8 cellular contexts compared by ENCODE assay signal in genomic region chr2:85243101-85244072, GRCh38.
DNase-seq lines count a peak whose midpoint lies in the region; ATAC-seq and TF ChIP-seq lines count a peak whose summit lies in the region.

No MANE protein-coding gene starts in this region.

- peak; percentile 57 for ATAC-seq in stimulated activated effector memory CD8-positive, alpha-beta T cell treated with anti-CD3 and anti-CD28 coated beads, Interleukin-12 subunit alpha, Interleukin-12 subunit beta, amount 100 ng/mL, for 72 hours
- no peak for ATAC-seq in HG03045 (IDR thresholded peaks at IDR 0.05; ENCODE audit: unreplicated experiment)

- H3K36me3 ChIP-seq in iPS-15b (ENCODE audit: control insufficient read depth, insufficient read depth, low read length), result no peaks in the 10 kb centered on the region

- H3K27me3 ChIP-seq in iPS-15b (ENCODE audit: control insufficient read depth, insufficient read depth, low read length), result no peaks in the 10 kb centered on the region

- H3K4me1 Mint-ChIP-seq in activated naive CD8-positive, alpha-beta T cell treated with anti-CD3 and anti-CD28 coated beads for 36 hours, result peaks cover 10% of the 10 kb centered on the region
- H3K4me1 Mint-ChIP-seq in stimulated activated effector memory CD8-positive, alpha-beta T cell treated with anti-CD3 and anti-CD28 coated beads, Interleukin-12 subunit alpha, Interleukin-12 subunit beta, amount 100 ng/mL, for 72 hours, result no peaks in the 10 kb centered on the region

- H3K27ac Mint-ChIP-seq in activated naive CD8-positive, alpha-beta T cell treated with anti-CD3 and anti-CD28 coated beads for 36 hours, result no peak overlapping the region
- no peak overlapping the region for H3K27ac Mint-ChIP-seq in stimulated activated effector memory CD8-positive, alpha-beta T cell treated with anti-CD3 and anti-CD28 coated beads, Interleukin-12 subunit alpha, Interleukin-12 subunit beta, amount 100 ng/mL, for 72 hours

- no peaks in the 10 kb centered on the region for H3K36me3 Mint-ChIP-seq in activated naive CD8-positive, alpha-beta T cell treated with anti-CD3 and anti-CD28 coated beads for 36 hours
- no peaks in the 10 kb centered on the region for H3K36me3 Mint-ChIP-seq in stimulated activated effector memory CD8-positive, alpha-beta T cell treated with anti-CD3 and anti-CD28 coated beads, Interleukin-12 subunit alpha, Interleukin-12 subunit beta, amount 100 ng/mL, for 72 hours

- DNase-seq in ELF-1 (ENCODE audit: low read depth, low spot score) (peak; percentile 84), LNCaP clone FGC (ENCODE audit: low read depth) (no peak), inferior parietal cortex (ENCODE audit: extremely low spot score) (no peak), NAMALWA (ENCODE audit: low spot score) (no peak)
- peak; percentile 15 for DNase-seq in activated naive CD8-positive, alpha-beta T cell treated with anti-CD3 and anti-CD28 coated beads for 36 hours
- no peak for DNase-seq in stimulated activated effector memory CD8-positive, alpha-beta T cell treated with anti-CD3 and anti-CD28 coated beads, Interleukin-12 subunit alpha, Interleukin-12 subunit beta, amount 100 ng/mL, for 72 hours (ENCODE audit: low spot score in 2 of 2)

- peaks cover 15% of the 10 kb centered on the region for H3K27me3 Mint-ChIP-seq in activated naive CD8-positive, alpha-beta T cell treated with anti-CD3 and anti-CD28 coated beads for 36 hours

- no peak overlapping the region for H3K4me3 Mint-ChIP-seq in activated naive CD8-positive, alpha-beta T cell treated with anti-CD3 and anti-CD28 coated beads for 36 hours
- H3K4me3 Mint-ChIP-seq in stimulated activated effector memory CD8-positive, alpha-beta T cell treated with anti-CD3 and anti-CD28 coated beads, Interleukin-12 subunit alpha, Interleukin-12 subunit beta, amount 100 ng/mL, for 72 hours, result no peak overlapping the region

- H3K4me1 ChIP-seq in iPS-15b (ENCODE audit: control insufficient read depth, insufficient read depth, low read length), result peaks cover 41% of the 10 kb centered on the region

- no peaks in the 10 kb centered on the region for H3K9me3 Mint-ChIP-seq in activated naive CD8-positive, alpha-beta T cell treated with anti-CD3 and anti-CD28 coated beads for 36 hours
- H3K9me3 Mint-ChIP-seq in stimulated activated effector memory CD8-positive, alpha-beta T cell treated with anti-CD3 and anti-CD28 coated beads, Interleukin-12 subunit alpha, Interleukin-12 subunit beta, amount 100 ng/mL, for 72 hours, result no peaks in the 10 kb centered on the region

- H3K9me3 ChIP-seq in iPS-15b (ENCODE audit: control insufficient read depth, insufficient read depth, low read length), result no peaks in the 10 kb centered on the region

- H3K4me3 ChIP-seq in LNCaP clone FGC (ENCODE audit: low read depth, low read length) (no peak overlapping the region), iPS-15b (ENCODE audit: low read depth, low read length) (peak overlapping the region; percentile 4)

- TF ChIP-seq CTCF in LNCaP clone FGC (IDR thresholded peaks at IDR 0.05; ENCODE audit: control insufficient read depth, extremely low read depth, insufficient read depth), result peak; percentile 50

- no peak overlapping the region for H3K9ac ChIP-seq in iPS-15b (ENCODE audit: low read depth, low read length)

Comparison
In these comparisons a context has a peak if more than half of its experiments do, and no peak if none do; other contexts are left out.
1. DNase-seq: peak in ELF-1 (single experiment) and activated naive CD8-positive, alpha-beta T cell treated with anti-CD3 and anti-CD28 coated beads for 36 hours (single experiment); none in LNCaP clone FGC (single experiment), stimulated activated effector memory CD8-positive, alpha-beta T cell treated with anti-CD3 and anti-CD28 coated beads, Interleukin-12 subunit alpha, Interleukin-12 subunit beta, amount 100 ng/mL, for 72 hours (0 of 2), inferior parietal cortex (single experiment) and NAMALWA (single experiment).